Comparison of ENCODE assay signal across 8 cellular contexts in genomic region chr7:50450691-50451051, GRCh38. TPM values are rescaled to one million over a fixed set of nuclear protein-coding genes. Genes with fewer than 3 reads are reported as not detected.
DNase-seq lines count a peak whose midpoint lies in the region; ATAC-seq and TF ChIP-seq lines count a peak whose summit lies in the region.

No MANE protein-coding gene starts in this region.

- no peaks in the 10 kb centered on the region for H3K27me3 Mint-ChIP-seq in activated B cell treated with CpG ODN at 0.5 μM for 24 hours

- peaks cover 0 to 4% of the 10 kb centered on the region in 2 donors for H3K36me3 ChIP-seq in esophagus (ENCODE audit: control insufficient read depth in 2 of 2, insufficient read depth in 2 of 2, low read length in 1 of 2)

- TF ChIP-seq CTCF in GM12864 (IDR thresholded peaks at IDR 0.05; ENCODE audit: low read depth, low read length, missing control alignments) (no peak), activated B cell treated with CpG ODN at 0.5 μM for 24 hours (IDR thresholded peaks at IDR 0.05) (no peak)

- H3K9me3 ChIP-seq in esophagus (ENCODE audit: control insufficient read depth in 2 of 2, insufficient read depth in 1 of 2, low read depth in 1 of 2, low read length in 1 of 2): no peaks in the 10 kb centered on the region

- POLR2A ChIA-PET in activated B cell treated with CpG ODN at 0.5 μM for 24 hours (lab: Charles Lee): interaction anchor here (0.8 to 1.0 kb wide), 2 partner anchors 40 to 382 kb away, joined by 3 to 4 read pairs; no protein-coding TSS in a partner anchor

- intact Hi-C loops in activated B cell treated with CpG ODN at 0.5 μM for 24 hours (cut with micrococcal nuclease): loop anchor here (1.0 kb wide), 2 partner anchors 302 to 308 kb away; no protein-coding TSS in a partner anchor

- H3K27ac Mint-ChIP-seq in activated B cell treated with CpG ODN at 0.5 μM for 24 hours: peak overlapping the region; percentile 89

- H3K27ac ChIP-seq in esophagus (ENCODE audit: low read depth in 2 of 2, low read length in 1 of 2): peak overlapping the region; percentile 81 to 90

- no peaks in the 10 kb centered on the region for H3K27me3 ChIP-seq in esophagus (ENCODE audit: control insufficient read depth in 1 of 2, insufficient read depth in 2 of 2, low read length in 2 of 2)

- CTCF ChIA-PET in activated B cell treated with CpG ODN at 0.5 μM for 24 hours (lab: Charles Lee): interaction anchor here (0.7 to 1.6 kb wide), 3 partner anchors 17 to 307 kb away, joined by 3 to 5 read pairs (median 3); no protein-coding TSS in a partner anchor

- in situ Hi-C loops in G401 (cut with HindIII; ENCODE audit: low sequenced_read_pairs): no loop called here

- H3K36me3 Mint-ChIP-seq in activated B cell treated with CpG ODN at 0.5 μM for 24 hours (ENCODE audit: low read depth): peaks cover 19% of the 10 kb centered on the region

- DNase-seq in GM12864 (ENCODE audit: low read depth) (no peak), activated B cell treated with CpG ODN at 0.5 μM for 24 hours (peak; percentile 42), occipital lobe (lab: John Stamatoyannopoulos, UW) (peak; percentile 21), NCI-H2029 (lab: John Stamatoyannopoulos, UW) (no peak), G401 (ENCODE audit: low spot score) (no peak)
- no peak for DNase-seq in stimulated activated naive CD4-positive, alpha-beta T cell treated with Interleukin-2 at 50 U/mL for 16 hours (lab: John Stamatoyannopoulos, UW)

- H3K4me3 ChIP-seq in GM12864 (ENCODE audit: low read depth, low read length) (peak overlapping the region; percentile 95), esophagus (ENCODE audit: low read depth in 1 of 2, low read length in 2 of 2) (peak overlapping the region; percentile 86 to 87)

- H3K9me3 Mint-ChIP-seq in activated B cell treated with CpG ODN at 0.5 μM for 24 hours: no peaks in the 10 kb centered on the region

- peak overlapping the region; percentile 91 for H3K4me3 Mint-ChIP-seq in activated B cell treated with CpG ODN at 0.5 μM for 24 hours

- WGBS in esophagus, 2 donors: 17 to 26% methylated on average over 24 of the region's 24 CpGs

- ATAC-seq in HG03103 (IDR thresholded peaks at IDR 0.05; ENCODE audit: low read depth, unreplicated experiment) (peak; percentile 2), activated B cell treated with CpG ODN at 0.5 μM for 24 hours (ENCODE audit: low read depth) (peak; percentile 27)

- peaks cover 3 to 4% of the 10 kb centered on the region in 2 donors for H3K4me1 ChIP-seq in esophagus (ENCODE audit: control insufficient read depth in 2 of 2, insufficient read depth in 2 of 2, low read length in 1 of 2)

- peaks cover 24% of the 10 kb centered on the region for H3K4me1 Mint-ChIP-seq in activated B cell treated with CpG ODN at 0.5 μM for 24 hours

RNA-seq across cellular contexts. Expression of gene FIGNL1, which starts 0.5 kb away (rescaled TPM):
- total RNA-seq in activated B cell treated with CpG ODN at 0.5 μM for 24 hours: 13.2 and 15.4 TPM in 2 replicates
- 10 to 100 TPM in 1 of 2 donors, 1 to 10 TPM in 1; 7.7 to 10.7 TPM for polyA plus RNA-seq in esophagus
- 47.7 TPM for total RNA-seq in occipital lobe
- 17.2 and 21.4 TPM in 2 replicates for total RNA-seq in G401 (2014; rRNA removed; shearing (Covaris generic))

Comparison
In these comparisons a context has a peak if more than half of its experiments do, and no peak if none do; other contexts are left out.
1. DNase-seq: peak in activated B cell treated with CpG ODN at 0.5 μM for 24 hours (single experiment) and occipital lobe (single experiment); none in GM12864 (single experiment), NCI-H2029 (single experiment), G401 (single experiment) and stimulated activated naive CD4-positive, alpha-beta T cell treated with Interleukin-2 at 50 U/mL for 16 hours (single experiment).